8 cellular contexts compared by ENCODE assay signal in genomic region chr21:5019120-5019519, GRCh38.
DNase-seq lines count a peak whose midpoint lies in the region; ATAC-seq and TF ChIP-seq lines count a peak whose summit lies in the region.
"Not testable (repeated sequence)": the region's sequence is repeated elsewhere in the genome, so short reads cannot be mapped to it uniquely, and the experiment has no call there.

No MANE protein-coding gene starts in this region.

- not testable (repeated sequence) for DNase-seq in DND-41; activated naive CD8-positive, alpha-beta T cell treated with anti-CD3 and anti-CD28 coated beads, Interleukin-2, amount 10 ng/mL, durations not matched to agents 7 days and 5 days; psoas muscle

- H3K9me3 Mint-ChIP-seq in activated naive CD8-positive, alpha-beta T cell treated with anti-CD3 and anti-CD28 coated beads, Interleukin-2, amount 10 ng/mL, durations not matched to agents 7 days and 5 days = not testable (repeated sequence)

- no CpG with 5 or more reads among the region's 15 CpGs for WGBS in psoas muscle, 3 donors

- not testable (repeated sequence) for H3K9me3 ChIP-seq in DND-41 (ENCODE audit: insufficient read depth, low read length, severe bottlenecking); psoas muscle

- H3K36me3 ChIP-seq in DND-41 (ENCODE audit: insufficient read depth, low read length); psoas muscle (ENCODE audit: insufficient read depth in 1 of 2, low read depth in 1 of 2): not testable (repeated sequence)

- H3K79me2 ChIP-seq in DND-41 (ENCODE audit: insufficient read depth, low read length) = not testable (repeated sequence)

- H3K4me3 ChIP-seq in DND-41 (ENCODE audit: low read depth in 1 of 2, low read length in 2 of 2); psoas muscle: not testable (repeated sequence)

- H3K9ac ChIP-seq in DND-41 (ENCODE audit: low read depth, low read length) = not testable (repeated sequence)

- not testable (repeated sequence) for H3K4me1 Mint-ChIP-seq in activated naive CD8-positive, alpha-beta T cell treated with anti-CD3 and anti-CD28 coated beads, Interleukin-2, amount 10 ng/mL, durations not matched to agents 7 days and 5 days

- intact Hi-C loops in psoas muscle (cut with DNase I) = not testable (repeated sequence)

- H3K4me3 Mint-ChIP-seq in activated naive CD8-positive, alpha-beta T cell treated with anti-CD3 and anti-CD28 coated beads, Interleukin-2, amount 10 ng/mL, durations not matched to agents 7 days and 5 days = not testable (repeated sequence)

- not testable (repeated sequence) for H2AFZ ChIP-seq in DND-41 (ENCODE audit: low read depth, low read length)

- POLR2A ChIA-PET in activated naive CD8-positive, alpha-beta T cell treated with anti-CD3 and anti-CD28 coated beads, Interleukin-2, amount 10 ng/mL, durations not matched to agents 7 days and 5 days (lab: Charles Lee) = not testable (repeated sequence)

- TF ChIP-seq CTCF in DND-41 (IDR thresholded peaks at IDR 0.05; ENCODE audit: borderline replicate concordance, extremely low read depth, low read length, poor library complexity, severe bottlenecking); psoas muscle (IDR thresholded peaks at IDR 0.05): not testable (repeated sequence)

- H3K36me3 Mint-ChIP-seq in activated naive CD8-positive, alpha-beta T cell treated with anti-CD3 and anti-CD28 coated beads, Interleukin-2, amount 10 ng/mL, durations not matched to agents 7 days and 5 days = not testable (repeated sequence)

- H3K27me3 Mint-ChIP-seq in activated naive CD8-positive, alpha-beta T cell treated with anti-CD3 and anti-CD28 coated beads, Interleukin-2, amount 10 ng/mL, durations not matched to agents 7 days and 5 days = not testable (repeated sequence)

- H4K20me1 ChIP-seq in DND-41 (ENCODE audit: insufficient read depth, low read length) = not testable (repeated sequence)

- H3K27ac ChIP-seq in DND-41 (ENCODE audit: low read length); psoas muscle: not testable (repeated sequence)

- H3K4me1 ChIP-seq in DND-41 (ENCODE audit: insufficient read depth, low read length); psoas muscle: not testable (repeated sequence)

- ATAC-seq in DND-41 (ENCODE audit: insufficient read depth, low read depth) (peak; percentile 53; the same call in 2 of the 3 replicates), GM19023 (IDR thresholded peaks at IDR 0.05; ENCODE audit: unreplicated experiment) (peak; percentile 43), GM21515 (IDR thresholded peaks at IDR 0.05; ENCODE audit: unreplicated experiment) (peak; percentile 44), HG02763 (IDR thresholded peaks at IDR 0.05; ENCODE audit: unreplicated experiment) (peak; percentile 50), HG03108 (IDR thresholded peaks at IDR 0.05; ENCODE audit: unreplicated experiment) (peak; percentile 47), HG03565 (IDR thresholded peaks at IDR 0.05; ENCODE audit: unreplicated experiment) (peak; percentile 46), psoas muscle (peak; percentile 85 to 90 (median 87))
- peak; percentile 74 for ATAC-seq in activated naive CD8-positive, alpha-beta T cell treated with anti-CD3 and anti-CD28 coated beads, Interleukin-2, amount 10 ng/mL, durations not matched to agents 7 days and 5 days (ENCODE audit: low read depth)

- not testable (repeated sequence) for H3K4me2 ChIP-seq in DND-41 (ENCODE audit: insufficient read depth, low read length)

- not testable (repeated sequence) for H3K27ac Mint-ChIP-seq in activated naive CD8-positive, alpha-beta T cell treated with anti-CD3 and anti-CD28 coated beads, Interleukin-2, amount 10 ng/mL, durations not matched to agents 7 days and 5 days

- H3K27me3 ChIP-seq in DND-41 (ENCODE audit: insufficient read depth, low read length, poor library complexity); psoas muscle (ENCODE audit: insufficient read depth in 3 of 3, low read length in 2 of 3): not testable (repeated sequence)
